In genomic region chr1:204213668-204214662, GRCh38 we compare ENCODE assay signal across 8 cellular contexts. TPM values are rescaled to one million over a fixed set of nuclear protein-coding genes. Genes with fewer than 3 reads are reported as not detected.
DNase-seq lines count a peak whose midpoint lies in the region; ATAC-seq, FAIRE-seq and TF ChIP-seq lines count a peak whose summit lies in the region.

A gene with protein sequence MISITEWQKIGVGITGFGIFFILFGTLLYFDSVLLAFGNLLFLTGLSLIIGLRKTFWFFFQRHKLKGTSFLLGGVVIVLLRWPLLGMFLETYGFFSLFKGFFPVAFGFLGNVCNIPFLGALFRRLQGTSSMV (minus strand): TSS chr1:204213988. CDS start chr1:204213906, 82 bp downstream.

- peaks cover 3% of the 10 kb centered on the region for H3K4me1 Mint-ChIP-seq in T-helper 1 cell treated with Interleukin-12 subunit alpha and Interleukin-12 subunit beta and Interleukin-4 antibody, amounts not matched to agents 30 μg/mL and 1 μg/mL, for 36 hours (ENCODE audit: low read depth)

- H3K27ac Mint-ChIP-seq in T-helper 1 cell treated with Interleukin-12 subunit alpha and Interleukin-12 subunit beta and Interleukin-4 antibody, amounts not matched to agents 30 μg/mL and 1 μg/mL, for 36 hours, result no peak within 1 kb of the TSS

- no peaks in the 10 kb centered on the region for H3K36me3 ChIP-seq in HUES64 (ENCODE audit: insufficient read depth, low read length)
- no peaks in the 10 kb centered on the region for H3K36me3 ChIP-seq in breast epithelium

- peak; percentile 85 to 86 for TF ChIP-seq RAD21 in A549 (conservative IDR thresholded peaks at IDR 0.05 in 1 of 2, IDR thresholded peaks at IDR 0.05 in 1 of 2)

- H3K27ac ChIP-seq in A549 (peak within 1 kb of the TSS; percentile 73 to 88), HUES64 (ENCODE audit: low read depth, low read length) (no peak within 1 kb of the TSS; the same call in 1 of the 2 replicates), breast epithelium (peak within 1 kb of the TSS; percentile 27 to 56)

- intact Hi-C loops in breast epithelium (cut with DNase I; ENCODE audit: low total_unique reads), result loop anchor here (5.0 kb wide), 1 partner anchor 57 kb away; no protein-coding TSS in a partner anchor
- intact Hi-C loops in sciatic nerve (cut with DNase I), result loop anchor here (2.0 kb wide), 1 partner anchor 63 kb away; no protein-coding TSS in a partner anchor

- no peak for TF ChIP-seq EP300 in A549 (IDR thresholded peaks at IDR 0.05)

- 18% methylated on average over 31 of the region's 41 CpGs for WGBS in A549 (ENCODE audit: missing lambda C conversion rate)
- WGBS in HUES64, result 11% methylated on average over 41 of the region's 41 CpGs

- peak within 1 kb of the TSS; percentile 92 for H3K4me2 ChIP-seq in A549

- peaks cover 6% of the 10 kb centered on the region; the same call in 2 of the 3 replicates for H3K4me1 ChIP-seq in A549
- no peaks in the 10 kb centered on the region for H3K4me1 ChIP-seq in HUES64 (ENCODE audit: insufficient read depth, low read length)
- H3K4me1 ChIP-seq in breast epithelium, result no peaks in the 10 kb centered on the region

- DNase-seq in A549 (ENCODE audit: low read depth in 1 of 2, low spot score in 1 of 2) (peak; percentile 78 to 91), breast epithelium (ENCODE audit: low spot score in 2 of 2) (peak; percentile 64 to 79), sciatic nerve (ENCODE audit: low spot score) (peak; percentile 80)

- POLR2A ChIA-PET in A549 (lab: Yijun Ruan, JAX), result no interaction called here

- peak within 1 kb of the TSS; percentile 25 for H3K4me3 Mint-ChIP-seq in T-helper 1 cell treated with Interleukin-12 subunit alpha and Interleukin-12 subunit beta and Interleukin-4 antibody, amounts not matched to agents 30 μg/mL and 1 μg/mL, for 36 hours

- CTCF ChIA-PET in A549 (lab: Yijun Ruan, JAX), result interaction anchor here (0.6 to 8.0 kb wide), 40 partner anchors 8 to 1437 kb away, joined by 3 to 133 read pairs (median 5); partner anchors contain the start of genes PLEKHA6, REN and SNRPE

- TF ChIP-seq CTCF in A549 (IDR thresholded peaks at IDR 0.05) (peak; percentile 84), breast epithelium (IDR thresholded peaks at IDR 0.05) (peak; percentile 53 to 86 (median 80))

- H3K4me3 ChIP-seq in A549 (peak within 1 kb of the TSS; percentile 54), HUES64 (ENCODE audit: low read length) (peak within 1 kb of the TSS; percentile 60), breast epithelium (peak within 1 kb of the TSS in 2 of 3 donors; percentile 47 to 60), iPS-11a (ENCODE audit: low read depth, low read length) (peak within 1 kb of the TSS; percentile 70)

- H3K36me3 Mint-ChIP-seq in T-helper 1 cell treated with Interleukin-12 subunit alpha and Interleukin-12 subunit beta and Interleukin-4 antibody, amounts not matched to agents 30 μg/mL and 1 μg/mL, for 36 hours (ENCODE audit: low read depth), result no peaks in the 10 kb centered on the region

- peak; percentile 88 to 92 for ATAC-seq in A549
- ATAC-seq in GM19023 (IDR thresholded peaks at IDR 0.05; ENCODE audit: unreplicated experiment), result peak; percentile 71
- ATAC-seq in sciatic nerve, result peak; percentile 90
- no peak for ATAC-seq in HG03520 (IDR thresholded peaks at IDR 0.05; ENCODE audit: unreplicated experiment)

- no peaks in the 10 kb centered on the region for H3K9me3 Mint-ChIP-seq in T-helper 1 cell treated with Interleukin-12 subunit alpha and Interleukin-12 subunit beta and Interleukin-4 antibody, amounts not matched to agents 30 μg/mL and 1 μg/mL, for 36 hours

- peak within 1 kb of the TSS; percentile 24 for H3K9ac ChIP-seq in HUES64 (ENCODE audit: low read depth, low read length)

- H3K27me3 ChIP-seq in HUES64 (ENCODE audit: insufficient read depth, low read length) (0 out of 2 replicates have a peak, but pooled peaks cover 6% of the 10 kb centered on the region), breast epithelium (no peaks in the 10 kb centered on the region)

- peak; percentile 91 for FAIRE-seq in A549 (lab: Jason Lieb, UNC)

- TF ChIP-seq POLR2A in A549 (IDR thresholded peaks at IDR 0.05; ENCODE audit: low read length), result no peak
- TF ChIP-seq POLR2A in breast epithelium (IDR thresholded peaks at IDR 0.05), result no peak

- peaks cover 10% of the 10 kb centered on the region for H3K27me3 Mint-ChIP-seq in T-helper 1 cell treated with Interleukin-12 subunit alpha and Interleukin-12 subunit beta and Interleukin-4 antibody, amounts not matched to agents 30 μg/mL and 1 μg/mL, for 36 hours (ENCODE audit: low read depth)

- no peaks in the 10 kb centered on the region for H3K9me3 ChIP-seq in A549
- no peaks in the 10 kb centered on the region for H3K9me3 ChIP-seq in HUES64 (ENCODE audit: insufficient read depth, low read depth, low read length)
- H3K9me3 ChIP-seq in breast epithelium, result no peaks in the 10 kb centered on the region

TF ChIP-seq in A549, 52 proteins besides CTCF, POLR2A, EP300 and RAD21 (continues in another document):
- no peak for TF ChIP-seq HES2 (IDR thresholded peaks at IDR 0.05)
- TF ChIP-seq MAZ (IDR thresholded peaks at IDR 0.05; ENCODE audit: borderline replicate concordance, low read depth, low read length), result no peak
- TF ChIP-seq HOXA7 (CRISPR knock-in tag; IDR thresholded peaks at IDR 0.05), result no peak
- no peak for TF ChIP-seq RARB (CRISPR knock-in tag; IDR thresholded peaks at IDR 0.05)
- 0 out of 2 replicates have a peak, but pooled peaks have one; percentile 41 for TF ChIP-seq EHMT2 (IDR thresholded peaks at IDR 0.05; ENCODE audit: low read depth)
- TF ChIP-seq, protein P1, sequence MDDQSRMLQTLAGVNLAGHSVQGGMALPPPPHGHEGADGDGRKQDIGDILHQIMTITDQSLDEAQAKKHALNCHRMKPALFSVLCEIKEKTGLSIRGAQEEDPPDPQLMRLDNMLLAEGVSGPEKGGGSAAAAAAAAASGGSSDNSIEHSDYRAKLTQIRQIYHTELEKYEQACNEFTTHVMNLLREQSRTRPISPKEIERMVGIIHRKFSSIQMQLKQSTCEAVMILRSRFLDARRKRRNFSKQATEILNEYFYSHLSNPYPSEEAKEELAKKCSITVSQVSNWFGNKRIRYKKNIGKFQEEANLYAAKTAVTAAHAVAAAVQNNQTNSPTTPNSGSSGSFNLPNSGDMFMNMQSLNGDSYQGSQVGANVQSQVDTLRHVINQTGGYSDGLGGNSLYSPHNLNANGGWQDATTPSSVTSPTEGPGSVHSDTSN (IDR thresholded peaks at IDR 0.05), result no peak
- no peak for TF ChIP-seq GATA3 (IDR thresholded peaks at IDR 0.05; ENCODE audit: borderline replicate concordance)
- TF ChIP-seq NFE2L2 (conservative IDR thresholded peaks at IDR 0.05; ENCODE audit: low read length), result no peak
- peak; percentile 85 for TF ChIP-seq CHD2 (IDR thresholded peaks at IDR 0.05; ENCODE audit: low read length, partially characterized antibody)
- 0 out of 2 replicates have a peak, but pooled peaks have one; percentile 50 for TF ChIP-seq TP53 (CRISPR knock-in tag; IDR thresholded peaks at IDR 0.05)
- TF ChIP-seq KDM5A (IDR thresholded peaks at IDR 0.05), result no peak
- no peak; the same call in 1 of the 2 replicates for TF ChIP-seq POLR2AphosphoS2 (conservative IDR thresholded peaks at IDR 0.05; ENCODE audit: low read length)
- no peak for TF ChIP-seq ZSCAN20 (CRISPR knock-in tag; IDR thresholded peaks at IDR 0.05)
- no peak for TF ChIP-seq JUN (IDR thresholded peaks at IDR 0.05)
- TF ChIP-seq MYC (IDR thresholded peaks at IDR 0.05; ENCODE audit: borderline replicate concordance, low read length), result no peak
- no peak for TF ChIP-seq PHF8 (IDR thresholded peaks at IDR 0.05; ENCODE audit: borderline replicate concordance, low read depth)
- TF ChIP-seq FOXS1 (CRISPR knock-in tag; IDR thresholded peaks at IDR 0.05), result no peak
- TF ChIP-seq HDAC2 (IDR thresholded peaks at IDR 0.05), result no peak
- TF ChIP-seq TFCP2L1 (CRISPR knock-in tag; IDR thresholded peaks at IDR 0.05), result no peak
- TF ChIP-seq CBX2 (IDR thresholded peaks at IDR 0.05; ENCODE audit: borderline replicate concordance, low read depth), result no peak
- TF ChIP-seq ESRRA (IDR thresholded peaks at IDR 0.05; ENCODE audit: borderline replicate concordance, low read length), result no peak
- no peak for TF ChIP-seq EHF (CRISPR knock-in tag; IDR thresholded peaks at IDR 0.05)
- TF ChIP-seq HOXB5 (CRISPR knock-in tag; IDR thresholded peaks at IDR 0.05), result no peak
- no peak for TF ChIP-seq HOXB13 (CRISPR knock-in tag; IDR thresholded peaks at IDR 0.05; ENCODE audit: low read depth)

RNA-seq across cellular contexts. Expression of the gene that starts here (rescaled TPM):
- polyA plus RNA-seq in A549 (2011; rRNA removed) (6.4 and 6.8 TPM in 2 replicates), A549 (2017; fragmentation: RNase III; extraction: RNeasy Plus Mini Kit Qiagen cat#74134 plus additional on column Dnase treatment) (1.8 to 2.8 TPM (median 2.4 TPM) in 3 replicates)
- polyA plus RNA-seq in A549 (2012; cell fraction: cytosol; rRNA removed), result 1.9 and 2.0 TPM in 2 replicates
- polyA plus RNA-seq in A549 (2012; cell fraction: nucleus; rRNA removed), result 1.5 and 2.5 TPM in 2 replicates
- 6.7 and 8.5 TPM in 2 replicates for polyA minus RNA-seq in A549 (2011; rRNA and poly(A)+ RNA removed)
- polyA plus RNA-seq in HUES64 (2013, experiment 1 of 2), result 2.5 TPM
- polyA plus RNA-seq in HUES64 (2013, experiment 2 of 2), result 2.0 TPM
- total RNA-seq in breast epithelium (1 to 10 TPM in 2 of 3 donors, not detected in 1; 3.4 to 4.6 TPM), sciatic nerve (0.40 TPM)

Comparison
In these comparisons a context has a peak if more than half of its experiments do, and no peak if none do; other contexts are left out.
1. Peak in DNase-seq and ATAC-seq in sciatic nerve; RNA of the gene not detected or under 1 TPM.